In genomic region chr3:156291269-156292123, GRCh38 we compare ENCODE assay signal across 8 cellular contexts.
DNase-seq lines count a peak whose midpoint lies in the region; ATAC-seq and TF ChIP-seq lines count a peak whose summit lies in the region.

No MANE protein-coding gene starts in this region.

- no peaks in the 10 kb centered on the region for H3K9me3 Mint-ChIP-seq in activated T-cell treated with anti-CD3 and anti-CD28 coated beads, Interleukin-2, amount 50 U/mL, for 24 hours
- no peaks in the 10 kb centered on the region for H3K9me3 Mint-ChIP-seq in HFFc6

- H3K27ac Mint-ChIP-seq in activated T-cell treated with anti-CD3 and anti-CD28 coated beads, Interleukin-2, amount 50 U/mL, for 24 hours: no peak overlapping the region
- no peak overlapping the region for H3K27ac Mint-ChIP-seq in HFFc6

- H3K36me3 Mint-ChIP-seq in activated T-cell treated with anti-CD3 and anti-CD28 coated beads, Interleukin-2, amount 50 U/mL, for 24 hours (ENCODE audit: low read depth): no peaks in the 10 kb centered on the region
- H3K36me3 Mint-ChIP-seq in HFFc6 (ENCODE audit: low read depth): no peaks in the 10 kb centered on the region

- H3K4me3 ChIP-seq in ACC112 (ENCODE audit: low read depth, low read length) (peak overlapping the region; percentile 72), retinal pigment epithelial cell (ENCODE audit: low read length) (peak overlapping the region; percentile 43)

- H3K27ac ChIP-seq in ACC112 (ENCODE audit: low read depth, low read length): no peak overlapping the region

- H3K4me1 Mint-ChIP-seq in activated T-cell treated with anti-CD3 and anti-CD28 coated beads, Interleukin-2, amount 50 U/mL, for 24 hours (ENCODE audit: low read depth): peaks cover 10% of the 10 kb centered on the region
- no peaks in the 10 kb centered on the region for H3K4me1 Mint-ChIP-seq in HFFc6 (ENCODE audit: low read depth)

- H3K27me3 ChIP-seq in ACC112 (ENCODE audit: insufficient read depth, low read length): peaks cover 60% of the 10 kb centered on the region

- ATAC-seq in GM21737 (IDR thresholded peaks at IDR 0.05; ENCODE audit: unreplicated experiment) (peak; percentile 54), left cardiac atrium (peak; percentile 36 to 58)

- peak; percentile 36 for DNase-seq in activated T-cell treated with anti-CD3 and anti-CD28 coated beads, Interleukin-2, amount 50 U/mL, for 24 hours
- DNase-seq in left cardiac atrium (peak; percentile 31), retinal pigment epithelial cell (ENCODE audit: low read depth) (no peak), DMS53 (lab: John Stamatoyannopoulos, UW) (no peak), HFFc6 (no peak)
- DNase-seq in activated effector memory CD4-positive, alpha-beta T cell treated with anti-CD3 and anti-CD28 coated beads, Interleukin-2, amount 50 U/mL, for 16 hours: no peak

- no peaks in the 10 kb centered on the region for H3K36me3 ChIP-seq in ACC112 (ENCODE audit: insufficient read depth, low read length)

- no peak for TF ChIP-seq CTCF in retinal pigment epithelial cell (conservative IDR thresholded peaks at IDR 0.05; ENCODE audit: low read depth, low read length)
- no peak for TF ChIP-seq CTCF in HFFc6 (IDR thresholded peaks at IDR 0.05)

- peak overlapping the region; percentile 78 for H2AFZ ChIP-seq in ACC112 (ENCODE audit: low read length, unreplicated experiment)

- H3K27me3 Mint-ChIP-seq in activated T-cell treated with anti-CD3 and anti-CD28 coated beads, Interleukin-2, amount 50 U/mL, for 24 hours: peaks cover 82% of the 10 kb centered on the region
- H3K27me3 Mint-ChIP-seq in HFFc6 (ENCODE audit: insufficient read depth): peaks cover 36% of the 10 kb centered on the region

- intact Hi-C loops in left cardiac atrium (cut with DNase I): no loop called here

- no peaks in the 10 kb centered on the region for H3K4me1 ChIP-seq in ACC112 (ENCODE audit: control insufficient read depth, insufficient read depth, low read length, unreplicated experiment)

- no peaks in the 10 kb centered on the region for H3K79me2 ChIP-seq in ACC112 (ENCODE audit: control insufficient read depth, insufficient read depth, low read length, unreplicated experiment)

- H3K4me3 Mint-ChIP-seq in activated T-cell treated with anti-CD3 and anti-CD28 coated beads, Interleukin-2, amount 50 U/mL, for 24 hours: peak overlapping the region; percentile 50
- no peak overlapping the region for H3K4me3 Mint-ChIP-seq in HFFc6

Comparison
In these comparisons a context has a peak if more than half of its experiments do, and no peak if none do; other contexts are left out.
1. DNase-seq: peak in activated T-cell treated with anti-CD3 and anti-CD28 coated beads, Interleukin-2, amount 50 U/mL, for 24 hours (single experiment) and left cardiac atrium (single experiment); none in retinal pigment epithelial cell (single experiment), DMS53 (single experiment), HFFc6 (single experiment) and activated effector memory CD4-positive, alpha-beta T cell treated with anti-CD3 and anti-CD28 coated beads, Interleukin-2, amount 50 U/mL, for 16 hours (single experiment).